In genomic region chr4:39745920-39746319, GRCh38 we compare ENCODE assay signal across 15 cellular contexts. TPM values are rescaled to one million over a fixed set of nuclear protein-coding genes. Genes with fewer than 3 reads are reported as not detected.
DNase-seq lines count a peak whose midpoint lies in the region; FAIRE-seq and TF ChIP-seq lines count a peak whose summit lies in the region.
"Had no signal": no experiment of that assay in that cellular context is flagged by ENCODE, and none has a peak within 500 bp of the region (broad histone marks: within the 10 kb centered on the region; RNA-seq: fewer than 3 reads in every experiment).

No MANE protein-coding gene starts in this region.

- H3K9me3 ChIP-seq in SK-N-MC (ENCODE audit: low read depth, low read length), result no peaks in the 10 kb centered on the region

- TF ChIP-seq CTCF in fibroblast of mammary gland (conservative IDR thresholded peaks at IDR 0.05; ENCODE audit: control insufficient read depth, insufficient read depth, low read depth, low read length), result no peak

- H3K27ac ChIP-seq in SK-N-MC, result peak overlapping the region; percentile 58
- H3K27ac ChIP-seq: 22Rv1 had no signal

- TF ChIP-seq POLR2A in GM12892 (IDR thresholded peaks at IDR 0.05; ENCODE audit: low read depth, low read length), result no peak

- DNase-seq in NCI-H1092 treated with DMSO at 0.1 percent for 48 hours (lab: John Stamatoyannopoulos, UW) (peak; percentile 9), NCI-H1092 (lab: John Stamatoyannopoulos, UW) (no peak), GM12892 (ENCODE audit: insufficient read length) (no peak), SK-N-MC (ENCODE audit: low read depth, low spot score) (no peak), fibroblast of mammary gland (ENCODE audit: low read depth) (peak; percentile 5), NCI-H128 (lab: John Stamatoyannopoulos, UW; ENCODE audit: unreplicated experiment) (no peak), HuH-7.5 (ENCODE audit: low spot score) (no peak), Ammon's horn (ENCODE audit: low spot score) (no peak)
- DNase-seq: C1 segment of cervical spinal cord, COR-L47, NCI-H2227 treated with DMSO at 0.1 percent for 48 hours, NCI-H526, PC-3 had no signal

- H3K9ac ChIP-seq in SK-N-MC (ENCODE audit: insufficient read length), result no peak overlapping the region

- H3K36me3 ChIP-seq in SK-N-MC (ENCODE audit: insufficient read depth, low read length), result peaks cover 70% of the 10 kb centered on the region

- no peak overlapping the region for H3K4me3 ChIP-seq in SK-N-MC
- no peak overlapping the region for H3K4me3 ChIP-seq in fibroblast of mammary gland (ENCODE audit: control insufficient read depth, low read depth, low read length)

- FAIRE-seq in GM12892 (lab: Jason Lieb, UNC), result peak; percentile 38
- FAIRE-seq: GM12891 had no signal

RNA-seq across cellular contexts. Expression of gene UBE2K, which starts 48.0 kb away (rescaled TPM):
- polyA plus RNA-seq in GM12892 (2012; ENCODE audit: missing spikeins), result 56.5 TPM

Comparison
In these comparisons a context has a peak if more than half of its experiments do, and no peak if none do; other contexts are left out.
1. DNase-seq: peak in NCI-H1092 treated with DMSO at 0.1 percent for 48 hours (single experiment) and fibroblast of mammary gland (single experiment); none in NCI-H1092 (single experiment), GM12892 (single experiment), SK-N-MC (single experiment), NCI-H128 (single experiment), HuH-7.5 (single experiment) and Ammon's horn (single experiment).